Comparison of ENCODE assay signal across 7 cellular contexts in the genomic region with DNA sequence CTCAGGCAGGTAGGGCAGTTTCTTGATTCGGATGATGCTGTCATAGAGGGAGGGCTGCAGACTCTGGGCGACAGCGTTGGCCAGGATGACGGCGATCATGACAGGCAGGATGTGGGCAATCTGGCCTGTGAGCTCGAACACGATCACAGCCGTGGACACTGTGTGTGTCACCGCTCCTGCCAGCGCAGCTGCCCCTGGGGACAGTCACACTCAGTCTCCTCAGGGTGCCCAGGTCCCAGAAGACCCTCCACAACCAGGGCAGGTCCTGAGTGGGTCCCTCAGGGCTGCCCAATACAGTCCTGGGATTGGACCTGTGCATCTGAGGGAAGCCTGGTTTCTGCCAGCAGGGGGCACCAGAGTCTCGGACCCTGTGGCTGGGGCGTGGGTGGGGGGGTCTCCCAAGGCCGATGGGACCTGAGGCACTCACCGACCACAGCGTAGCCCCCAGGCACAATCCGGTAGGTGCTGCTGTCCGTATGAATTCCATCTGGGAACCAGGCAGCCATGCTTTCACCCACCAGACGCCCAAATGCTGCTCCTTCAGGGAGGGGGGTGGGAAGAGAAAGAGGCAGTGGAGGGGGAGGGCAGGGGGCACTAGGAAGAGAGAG. TPM values are rescaled to one million over a fixed set of nuclear protein-coding genes. Genes with fewer than 3 reads are reported as not detected.
DNase-seq lines count a peak whose midpoint lies in the region; ATAC-seq and TF ChIP-seq lines count a peak whose summit lies in the region.

No MANE protein-coding gene starts in this region.

- TF ChIP-seq CTCF in GM12875 (IDR thresholded peaks at IDR 0.05; ENCODE audit: borderline replicate concordance, insufficient read depth, low read depth, low read length): peak; percentile 87
- peak; percentile 65 for TF ChIP-seq CTCF in fibroblast of mammary gland (conservative IDR thresholded peaks at IDR 0.05; ENCODE audit: control insufficient read depth, insufficient read depth, low read depth, low read length)
- TF ChIP-seq CTCF in parathyroid adenoma (IDR thresholded peaks at IDR 0.05): peak; percentile 65

- H3K27me3 ChIP-seq in MG63 (no peaks in the 10 kb centered on the region), parathyroid adenoma (ENCODE audit: control insufficient read depth, insufficient read depth, low read length) (no peaks in the 10 kb centered on the region)

- DNase-seq in MG63 (peak; percentile 37), activated T-cell treated with anti-CD3 and anti-CD28 coated beads for 1 hour (ENCODE audit: low read depth) (peak; percentile 63), fibroblast of mammary gland (ENCODE audit: low read depth) (no peak), NCI-H2171 treated with DMSO at 0.1 percent for 48 hours (lab: John Stamatoyannopoulos, UW) (no peak)

- ATAC-seq in HG03196 (IDR thresholded peaks at IDR 0.05; ENCODE audit: unreplicated experiment): no peak

- no peak overlapping the region for H3K9ac ChIP-seq in parathyroid adenoma

- no peak overlapping the region for H3K27ac ChIP-seq in parathyroid adenoma

- H3K36me3 ChIP-seq in MG63 (0 out of 2 replicates have a peak, but pooled peaks cover 5% of the 10 kb centered on the region), parathyroid adenoma (ENCODE audit: control insufficient read depth, insufficient read depth, low read length) (no peaks in the 10 kb centered on the region)

- no peaks in the 10 kb centered on the region for H3K79me2 ChIP-seq in parathyroid adenoma

- no peak overlapping the region for H3K4me2 ChIP-seq in parathyroid adenoma (ENCODE audit: low read length)

- no peaks in the 10 kb centered on the region for H3K4me1 ChIP-seq in parathyroid adenoma

- H3K9me3 ChIP-seq in MG63 (no peaks in the 10 kb centered on the region), parathyroid adenoma (ENCODE audit: control insufficient read depth, low read length) (no peaks in the 10 kb centered on the region)

- H2AFZ ChIP-seq in parathyroid adenoma: no peak overlapping the region

- H3K4me3 ChIP-seq in GM12875 (ENCODE audit: low read depth, low read length): no peak overlapping the region
- H3K4me3 ChIP-seq in MG63: no peak overlapping the region
- no peak overlapping the region for H3K4me3 ChIP-seq in fibroblast of mammary gland (ENCODE audit: control insufficient read depth, low read depth, low read length)
- no peak overlapping the region for H3K4me3 ChIP-seq in parathyroid adenoma (ENCODE audit: low read depth, low read length)

RNA-seq across cellular contexts. Expression of a gene that starts 7.2 kb away (rescaled TPM):
- total RNA-seq in MG63 (2014; rRNA removed; shearing (Covaris generic); ENCODE audit: low replicate concordance): 2.6 and 2.9 TPM in 2 replicates

RNA-seq across cellular contexts. Expression of a gene that starts 7.3 kb away (rescaled TPM):
- total RNA-seq in MG63 (2014; rRNA removed; shearing (Covaris generic); ENCODE audit: low replicate concordance): 138 and 139 TPM in 2 replicates

RNA-seq across cellular contexts. Expression of a gene that starts 16.8 kb away (rescaled TPM):
- total RNA-seq in MG63 (2014; rRNA removed; shearing (Covaris generic); ENCODE audit: low replicate concordance): 4.8 and 8.8 TPM in 2 replicates

RNA-seq across cellular contexts. Expression of a gene that starts 23.8 kb away (rescaled TPM):
- total RNA-seq in MG63 (2014; rRNA removed; shearing (Covaris generic); ENCODE audit: low replicate concordance): not detected in 2 replicates

RNA-seq across cellular contexts. Expression of a gene that starts 25.6 kb away (rescaled TPM):
- 0.03 TPM in 1 of 2 replicates, not detected in the other for total RNA-seq in MG63 (2014; rRNA removed; shearing (Covaris generic); ENCODE audit: low replicate concordance)

Comparison
In these comparisons a context has a peak if more than half of its experiments do, and no peak if none do; other contexts are left out.
1. DNase-seq: peak in MG63 (single experiment) and activated T-cell treated with anti-CD3 and anti-CD28 coated beads for 1 hour (single experiment); none in fibroblast of mammary gland (single experiment) and NCI-H2171 treated with DMSO at 0.1 percent for 48 hours (single experiment).
2. Peak in every context shown above with its lines, with median percentiles within 50 percentile points of each other: CTCF ChIP-seq.